Comparison of ENCODE assay signal across 8 cellular contexts in the genomic region with DNA sequence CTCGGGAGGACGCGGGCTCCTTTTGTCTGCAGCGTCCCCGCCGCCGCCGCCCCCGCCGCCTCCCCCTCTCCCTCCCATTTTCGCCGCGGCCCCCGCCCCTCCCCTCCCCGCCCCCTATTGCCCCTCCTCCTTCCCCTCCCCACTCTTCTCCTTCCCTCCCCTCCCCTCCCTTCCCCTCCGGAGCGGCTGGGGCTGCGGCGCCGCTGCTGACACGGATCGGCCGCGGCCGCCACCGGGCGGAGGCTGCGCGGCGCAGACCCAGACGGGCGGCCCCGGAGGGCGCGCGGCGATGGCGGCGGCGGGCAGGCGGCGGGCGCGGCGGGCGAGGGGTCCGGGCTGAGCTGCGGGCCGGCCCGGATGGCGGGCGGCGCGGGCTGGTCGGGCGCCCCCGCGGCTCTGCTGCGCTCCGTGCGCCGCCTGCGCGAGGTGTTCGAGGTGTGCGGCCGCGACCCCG. TPM values are rescaled to one million over a fixed set of nuclear protein-coding genes. Genes with fewer than 3 reads are reported as not detected.
DNase-seq lines count a peak whose midpoint lies in the region; ATAC-seq and TF ChIP-seq lines count a peak whose summit lies in the region.

A gene with protein sequence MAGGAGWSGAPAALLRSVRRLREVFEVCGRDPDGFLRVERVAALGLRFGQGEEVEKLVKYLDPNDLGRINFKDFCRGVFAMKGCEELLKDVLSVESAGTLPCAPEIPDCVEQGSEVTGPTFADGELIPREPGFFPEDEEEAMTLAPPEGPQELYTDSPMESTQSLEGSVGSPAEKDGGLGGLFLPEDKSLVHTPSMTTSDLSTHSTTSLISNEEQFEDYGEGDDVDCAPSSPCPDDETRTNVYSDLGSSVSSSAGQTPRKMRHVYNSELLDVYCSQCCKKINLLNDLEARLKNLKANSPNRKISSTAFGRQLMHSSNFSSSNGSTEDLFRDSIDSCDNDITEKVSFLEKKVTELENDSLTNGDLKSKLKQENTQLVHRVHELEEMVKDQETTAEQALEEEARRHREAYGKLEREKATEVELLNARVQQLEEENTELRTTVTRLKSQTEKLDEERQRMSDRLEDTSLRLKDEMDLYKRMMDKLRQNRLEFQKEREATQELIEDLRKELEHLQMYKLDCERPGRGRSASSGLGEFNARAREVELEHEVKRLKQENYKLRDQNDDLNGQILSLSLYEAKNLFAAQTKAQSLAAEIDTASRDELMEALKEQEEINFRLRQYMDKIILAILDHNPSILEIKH (plus strand): TSS at position 180 of the 454 bp plus-strand sequence. CDS start 178 bp downstream, at position 358.

- no peaks in the 10 kb centered on the region for H3K9me3 Mint-ChIP-seq in activated naive CD4-positive, alpha-beta T cell treated with anti-CD3 and anti-CD28 coated beads for 36 hours

- H3K36me3 Mint-ChIP-seq in activated naive CD4-positive, alpha-beta T cell treated with anti-CD3 and anti-CD28 coated beads for 36 hours (ENCODE audit: low read depth), result no peaks in the 10 kb centered on the region

- peaks cover 9 to 52% (median 34%) of the 10 kb centered on the region in 9 donors for H3K27me3 ChIP-seq in heart left ventricle
- peaks cover 0 to 67% (median 17%) of the 10 kb centered on the region in 3 donors for H3K27me3 ChIP-seq in psoas muscle (ENCODE audit: insufficient read depth in 3 of 3, low read length in 2 of 3)

- H3K27ac ChIP-seq in heart left ventricle, result no peak within 1 kb of the TSS
- no peak within 1 kb of the TSS for H3K27ac ChIP-seq in psoas muscle

- H3K4me3 Mint-ChIP-seq in activated naive CD4-positive, alpha-beta T cell treated with anti-CD3 and anti-CD28 coated beads for 36 hours, result peak within 1 kb of the TSS; percentile 70

- 0 to 1% (median 1%) methylated on average over 21 to 66 of the region's 69 CpGs; no CpG with 5 or more reads in 1 of the 4 donors for WGBS in heart left ventricle, 4 donors
- 0 to 1% methylated on average over 16 to 63 of the region's 69 CpGs; no CpG with 5 or more reads in 1 of the 3 donors for WGBS in psoas muscle, 3 donors

- TF ChIP-seq POLR2A in heart left ventricle (IDR thresholded peaks at IDR 0.05), result no peak

- H3K4me1 ChIP-seq in heart left ventricle (peaks cover 0 to 18% (median 7%) of the 10 kb centered on the region in 12 donors), psoas muscle (no peaks in the 10 kb centered on the region)

- no peak for TF ChIP-seq CTCF in heart left ventricle (IDR thresholded peaks at IDR 0.05)
- no peak for TF ChIP-seq CTCF in psoas muscle (IDR thresholded peaks at IDR 0.05)

- DNase-seq in activated naive CD4-positive, alpha-beta T cell treated with anti-CD3 and anti-CD28 coated beads for 36 hours, result peak; percentile 20
- no peak for DNase-seq in activated naive CD4-positive, alpha-beta T cell (lab: John Stamatoyannopoulos, UW)
- DNase-seq in activated CD8-positive, alpha-beta memory T cell treated with anti-CD3 and anti-CD28 coated beads, Interleukin-2, amount 50 U/mL, for 48 hours, result peak; percentile 54
- DNase-seq in heart left ventricle (peak in 1 of 5 donors; percentile 11), psoas muscle (no peak), epidermal melanocyte (ENCODE audit: insufficient read length, low spot score) (no peak), SKM-1 (lab: John Stamatoyannopoulos, UW; ENCODE audit: unreplicated experiment) (no peak)

- H3K36me3 ChIP-seq in heart left ventricle (no peaks in the 10 kb centered on the region), psoas muscle (ENCODE audit: insufficient read depth in 1 of 2, low read depth in 1 of 2) (no peaks in the 10 kb centered on the region)

- peaks cover 47% of the 10 kb centered on the region for H3K27me3 Mint-ChIP-seq in activated naive CD4-positive, alpha-beta T cell treated with anti-CD3 and anti-CD28 coated beads for 36 hours (ENCODE audit: low read depth)

- ATAC-seq in heart left ventricle, result no peak
- no peak for ATAC-seq in psoas muscle
- ATAC-seq in HG02970 (IDR thresholded peaks at IDR 0.05; ENCODE audit: low FRiP score, unreplicated experiment), result no peak

- peaks cover 3% of the 10 kb centered on the region for H3K4me1 Mint-ChIP-seq in activated naive CD4-positive, alpha-beta T cell treated with anti-CD3 and anti-CD28 coated beads for 36 hours (ENCODE audit: low read depth)

- H3K9me3 ChIP-seq in heart left ventricle (no peaks in the 10 kb centered on the region), psoas muscle (no peaks in the 10 kb centered on the region)

- intact Hi-C loops in activated naive CD4-positive, alpha-beta T cell treated with anti-CD3 and anti-CD28 coated beads for 36 hours (cut with micrococcal nuclease), result no loop called here
- intact Hi-C loops in heart left ventricle (cut with DNase I), result no loop called here
- intact Hi-C loops in psoas muscle (cut with DNase I), result no loop called here

- CTCF ChIA-PET in activated naive CD4-positive, alpha-beta T cell treated with anti-CD3 and anti-CD28 coated beads for 36 hours (lab: Charles Lee), result interaction anchor here (0.6 kb wide), 1 partner anchor 52 kb away, joined by 3 read pairs; no protein-coding TSS in a partner anchor

- H3K4me3 ChIP-seq in heart left ventricle, result peak within 1 kb of the TSS; percentile 26 to 54 (median 48)
- H3K4me3 ChIP-seq in psoas muscle, result peak within 1 kb of the TSS; percentile 60

- no peak within 1 kb of the TSS for H3K27ac Mint-ChIP-seq in activated naive CD4-positive, alpha-beta T cell treated with anti-CD3 and anti-CD28 coated beads for 36 hours

RNA-seq across cellular contexts. Expression of the gene that starts here (rescaled TPM):
- total RNA-seq in activated naive CD4-positive, alpha-beta T cell treated with anti-CD3 and anti-CD28 coated beads for 36 hours, result 10 to 100 TPM; 31.3 to 33.1 TPM
- 10 to 100 TPM in 2 of 9 donors, 1 to 10 TPM in 7; 3.7 to 13.7 (median 8.7) TPM for total RNA-seq in heart left ventricle
- polyA plus RNA-seq in heart left ventricle, result 1 to 10 TPM; 1.5 to 3.7 TPM
- 1 to 10 TPM in 1 of 4 donors, under 1 TPM in 3; 0.17 to 1.8 (median 0.56) TPM for total RNA-seq in psoas muscle
- under 1 TPM; 0.04 to 0.41 (median 0.08) TPM for polyA plus RNA-seq in psoas muscle

Comparison
In these comparisons a context has a peak if more than half of its experiments do, and no peak if none do; other contexts are left out.
1. DNase-seq: peak in activated naive CD4-positive, alpha-beta T cell treated with anti-CD3 and anti-CD28 coated beads for 36 hours (single experiment) and activated CD8-positive, alpha-beta memory T cell treated with anti-CD3 and anti-CD28 coated beads, Interleukin-2, amount 50 U/mL, for 48 hours (single experiment); none in activated naive CD4-positive, alpha-beta T cell (0 of 4), psoas muscle (0 of 2), epidermal melanocyte (single experiment) and SKM-1 (single experiment).